Comparison of ENCODE assay signal across 18 cellular contexts in genomic region chr10:97974526-97975525, GRCh38. TPM values are rescaled to one million over a fixed set of nuclear protein-coding genes. Genes with fewer than 3 reads are reported as not detected.
DNase-seq lines count a peak whose midpoint lies in the region; ATAC-seq and TF ChIP-seq lines count a peak whose summit lies in the region.
"Had no signal": no experiment of that assay in that cellular context is flagged by ENCODE, and none has a peak within 500 bp of the region (broad histone marks: within the 10 kb centered on the region; RNA-seq: fewer than 3 reads in every experiment).

No MANE protein-coding gene starts in this region.

- H3K36me3 ChIP-seq in SK-N-SH (replicated peaks in 1 of 2; ENCODE audit: control insufficient read depth in 1 of 2, insufficient read depth in 2 of 2, low read length in 1 of 2) (no peaks in the 10 kb centered on the region), ectodermal cell (ENCODE audit: control insufficient read depth, insufficient read depth, low read length) (no peaks in the 10 kb centered on the region)
- H3K36me3 ChIP-seq: BLaER1, cardiac muscle cell, stomach had no signal

- DNase-seq in SK-N-SH: peak; percentile 13
- DNase-seq in left kidney (ENCODE audit: low read depth, low spot score): peak; percentile 64
- DNase-seq in putamen (ENCODE audit: low spot score): peak; percentile 27
- DNase-seq in NAMALWA (ENCODE audit: low spot score): no peak
- DNase-seq: activated B cell treated with CpG ODN at 0.5 μM for 24 hours; activated CD8-positive, alpha-beta memory T cell treated with anti-CD3 and anti-CD28 coated beads for 24 hours; foreskin melanocyte; mammary epithelial cell; NCI-H187; stimulated activated CD4-positive, alpha-beta T cell treated with anti-CD3 and anti-CD28 coated beads, Interleukin-1b, Interleukin-23, amount 100 ng/mL, for 48 hours; stomach had no signal

- no peak overlapping the region for H3K9ac ChIP-seq in SK-N-SH
- H3K9ac ChIP-seq: BLaER1 had no signal

- CTCF ChIA-PET in SK-N-SH (lab: Yijun Ruan, JAX): no interaction called here

- H3K4me3 ChIP-seq in SK-N-SH (ENCODE audit: low read depth in 2 of 2, low read length in 1 of 2): no peak overlapping the region
- peak overlapping the region; percentile 1 for H3K4me3 ChIP-seq in ectodermal cell (ENCODE audit: insufficient read depth, low read depth, low read length)
- H3K4me3 ChIP-seq: BLaER1, cardiac muscle cell, stomach had no signal

- H4K20me1 ChIP-seq in SK-N-SH (ENCODE audit: insufficient read depth): no peaks in the 10 kb centered on the region
- H4K20me1 ChIP-seq: BLaER1 had no signal

- no peaks in the 10 kb centered on the region for H3K79me2 ChIP-seq in SK-N-SH (ENCODE audit: insufficient read depth)

- TF ChIP-seq EP300 in SK-N-SH (IDR thresholded peaks at IDR 0.05; ENCODE audit: borderline replicate concordance in 1 of 2, low read depth in 1 of 2, low read length in 1 of 2): no peak

- H3K27ac ChIP-seq in SK-N-SH (ENCODE audit: low read depth in 2 of 2, low read length in 1 of 2) (no peak overlapping the region), ectodermal cell (ENCODE audit: insufficient read depth, low read depth, low read length, poor library complexity, severe bottlenecking) (no peak overlapping the region)
- H3K27ac ChIP-seq: BLaER1, cardiac muscle cell, stomach had no signal

- WGBS in SK-N-SH (ENCODE audit: low lambda C conversion rate): 60% methylated on average over 55 of the region's 57 CpGs
- WGBS in ectodermal cell, 2 experiments: 15 to 16% methylated on average over 57 of the region's 57 CpGs

- POLR2A ChIA-PET in SK-N-SH (lab: Yijun Ruan, JAX): no interaction called here

- TF ChIP-seq RAD21 in SK-N-SH (IDR thresholded peaks at IDR 0.05; ENCODE audit: low read length): no peak

- TF ChIP-seq CTCF in SK-N-SH (IDR thresholded peaks at IDR 0.05): no peak

- no peaks in the 10 kb centered on the region for H3F3A ChIP-seq in SK-N-SH (replicated peaks; ENCODE audit: insufficient read depth)

- ATAC-seq in SK-N-SH treated with all-trans-retinoic acid at 6 μM for 48 hours (no peak), GM21576 (IDR thresholded peaks at IDR 0.05; ENCODE audit: unreplicated experiment) (no peak), HG02798 (IDR thresholded peaks at IDR 0.05; ENCODE audit: poor library complexity, unreplicated experiment) (no peak)
- ATAC-seq: sciatic nerve had no signal

- no peaks in the 10 kb centered on the region for H3K27me3 ChIP-seq in SK-N-SH (ENCODE audit: insufficient read depth)
- H3K27me3 ChIP-seq in ectodermal cell (ENCODE audit: control insufficient read depth, insufficient read depth, low read length, poor library complexity, severe bottlenecking): peaks cover 47% of the 10 kb centered on the region

- H3K9me2 ChIP-seq in SK-N-SH: no peaks in the 10 kb centered on the region

- H3K9me3 ChIP-seq in SK-N-SH (no peaks in the 10 kb centered on the region), ectodermal cell (ENCODE audit: control insufficient read depth, low read length) (no peaks in the 10 kb centered on the region)
- H3K9me3 ChIP-seq: BLaER1 had no signal

- no peak overlapping the region for H3K4me2 ChIP-seq in SK-N-SH
- H3K4me2 ChIP-seq: BLaER1 had no signal

- H3K4me1 ChIP-seq in SK-N-SH (ENCODE audit: control insufficient read depth in 1 of 2, insufficient read depth in 2 of 2, low read depth in 1 of 2, low read length in 1 of 2) (no peaks in the 10 kb centered on the region), ectodermal cell (ENCODE audit: control insufficient read depth, insufficient read depth, low read length) (peaks cover 3% of the 10 kb centered on the region)
- H3K4me1 ChIP-seq: BLaER1 had no signal

- no peak overlapping the region for H2AFZ ChIP-seq in SK-N-SH (ENCODE audit: low read depth)

TF ChIP-seq in SK-N-SH, 30 proteins besides CTCF, POLR2A, EP300 and RAD21:
- no peak for TF ChIP-seq TEAD4 (IDR thresholded peaks at IDR 0.05; ENCODE audit: borderline replicate concordance, insufficient read depth)
TF ChIP-seq in SK-N-SH: peak in this region for 0.

TF ChIP-seq in SK-N-SH treated with all-trans-retinoic acid at 6 μM for 48 hours, 23 proteins besides CTCF, POLR2A, EP300 and RAD21:
- TF ChIP-seq POU6F1 (CRISPR knock-in tag; IDR thresholded peaks at IDR 0.05; ENCODE audit: borderline replicate concordance, low read depth) (no peak), ESRRG (CRISPR knock-in tag; IDR thresholded peaks at IDR 0.05) (no peak), PPARA (CRISPR knock-in tag; IDR thresholded peaks at IDR 0.05; ENCODE audit: borderline replicate concordance) (no peak), CSRNP3 (CRISPR knock-in tag; IDR thresholded peaks at IDR 0.05) (no peak), BACH2 (CRISPR knock-in tag; IDR thresholded peaks at IDR 0.05; ENCODE audit: borderline replicate concordance) (no peak), ZNF8 (CRISPR knock-in tag; IDR thresholded peaks at IDR 0.05) (no peak), PATZ1 (CRISPR knock-in tag; IDR thresholded peaks at IDR 0.05; ENCODE audit: borderline replicate concordance) (no peak), CREB5 (CRISPR knock-in tag; IDR thresholded peaks at IDR 0.05; ENCODE audit: low read depth) (no peak), ZFP30 (CRISPR knock-in tag; IDR thresholded peaks at IDR 0.05) (no peak), ZC3H10 (CRISPR knock-in tag; IDR thresholded peaks at IDR 0.05) (no peak)
TF ChIP-seq in SK-N-SH treated with all-trans-retinoic acid at 6 μM for 48 hours: peak in this region for 0.

RNA-seq across cellular contexts. Expression of gene CRTAC1, which starts 55.6 kb away (rescaled TPM):
- 0.05 and 0.18 TPM in 2 replicates for polyA plus RNA-seq in SK-N-SH (2012; rRNA removed)
- polyA plus RNA-seq in SK-N-SH (2012; cell fraction: cytosol; rRNA removed): 0.13 and 0.26 TPM in 2 replicates
- polyA plus RNA-seq in SK-N-SH (2012; cell fraction: nucleus; rRNA removed): 0.37 and 0.40 TPM in 2 replicates
- polyA plus RNA-seq in ectodermal cell (2013, experiment 1 of 4): 1.4 TPM
- 1.4 TPM for polyA plus RNA-seq in ectodermal cell (2013, experiment 2 of 4)
- 0.85 TPM for polyA plus RNA-seq in ectodermal cell (2013, experiment 3 of 4)
- 1.1 TPM for polyA plus RNA-seq in ectodermal cell (2013, experiment 4 of 4)
- polyA plus RNA-seq: mammary epithelial cell had no signal
